8 cellular contexts compared by ENCODE assay signal in the genomic region with DNA sequence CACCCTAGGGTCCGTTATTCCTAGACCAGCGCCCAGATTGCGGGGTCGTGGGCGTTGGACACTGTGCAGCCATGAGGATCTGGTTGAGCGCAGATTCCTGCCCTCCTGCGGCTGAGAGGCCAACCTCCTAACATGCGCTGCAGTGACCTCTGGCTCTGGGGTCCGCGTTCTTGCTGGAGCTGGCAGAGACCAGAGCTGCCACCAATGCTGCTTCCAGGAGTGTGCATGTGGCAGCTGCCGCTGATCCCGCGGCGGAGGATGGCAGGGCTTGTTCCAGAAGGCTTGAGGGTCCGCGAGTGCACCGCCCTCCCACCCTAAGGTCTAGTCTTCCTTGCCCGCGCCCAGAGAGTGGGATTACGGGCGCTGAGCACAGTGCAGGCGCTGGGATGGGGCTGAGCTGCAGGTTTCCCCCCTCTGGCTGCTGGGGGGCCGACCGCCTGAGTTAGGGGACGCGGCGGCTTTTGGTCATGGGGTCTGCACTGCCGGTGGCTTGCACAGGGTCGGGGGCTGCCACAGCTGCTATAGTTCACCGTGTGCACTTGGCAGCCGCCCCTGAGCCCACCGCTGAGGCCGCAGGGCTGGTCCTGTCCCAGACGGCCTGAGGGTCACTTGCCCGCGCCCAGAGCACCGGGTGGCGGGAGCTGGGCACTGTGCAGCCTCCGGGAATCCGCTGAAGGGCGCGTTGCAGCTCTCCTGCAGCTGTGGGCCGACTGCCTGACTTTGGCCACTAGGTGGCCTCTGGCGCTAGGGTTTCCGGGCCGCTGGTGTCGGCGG.
DNase-seq lines count a peak whose midpoint lies in the region; ATAC-seq and TF ChIP-seq lines count a peak whose summit lies in the region.

No MANE protein-coding gene starts in this region.

- no peak overlapping the region for H3K4me3 Mint-ChIP-seq in activated CD4-positive, alpha-beta memory T cell treated with anti-CD3 and anti-CD28 coated beads, Interleukin-2, amount 10 ng/mL, durations not matched to agents 7 days and 5 days
- H3K4me3 Mint-ChIP-seq in memory B cell = peak overlapping the region; percentile 71

- no peaks in the 10 kb centered on the region for H3K36me3 Mint-ChIP-seq in activated CD4-positive, alpha-beta memory T cell treated with anti-CD3 and anti-CD28 coated beads, Interleukin-2, amount 10 ng/mL, durations not matched to agents 7 days and 5 days (ENCODE audit: low read depth)
- H3K36me3 Mint-ChIP-seq in memory B cell = no peaks in the 10 kb centered on the region

- peak; percentile 91 for ATAC-seq in GM18867 (IDR thresholded peaks at IDR 0.05; ENCODE audit: unreplicated experiment)
- ATAC-seq in HG03097 (IDR thresholded peaks at IDR 0.05; ENCODE audit: low FRiP score, unreplicated experiment) = peak; percentile 95
- ATAC-seq in memory B cell (ENCODE audit: low read depth) = peak; percentile 70

- CTCF ChIA-PET in activated CD4-positive, alpha-beta memory T cell treated with anti-CD3 and anti-CD28 coated beads, Interleukin-2, amount 10 ng/mL, durations not matched to agents 7 days and 5 days (lab: Charles Lee) = interaction anchor here (0.7 to 4.2 kb wide), 12 partner anchors 9 to 520 kb away, joined by 3 to 55 read pairs (median 4); no protein-coding TSS in a partner anchor

- DNase-seq in AG10803 (ENCODE audit: low read depth) (peak; percentile 57), NCI-H345 treated with DMSO at 0.1 percent for 48 hours (lab: John Stamatoyannopoulos, UW; ENCODE audit: unreplicated experiment) (peak; percentile 64), memory B cell (ENCODE audit: low spot score in 2 of 2) (peak; percentile 63 to 66)
- DNase-seq in activated CD4-positive, alpha-beta memory T cell treated with anti-CD3 and anti-CD28 coated beads, Interleukin-2, amount 10 ng/mL, durations not matched to agents 7 days and 5 days = peak; percentile 74
- DNase-seq in effector CD8-positive, alpha-beta T cell (lab: John Stamatoyannopoulos, UW) = peak; percentile 30
- peak; percentile 52 to 60 for DNase-seq in stimulated activated CD8-positive, alpha-beta memory T cell treated with anti-CD3 and anti-CD28 coated beads, Interleukin-15, amount 100 ng/mL, for 48 hours (ENCODE audit: low read depth in 2 of 2)

- TF ChIP-seq CTCF in AG10803 (conservative IDR thresholded peaks at IDR 0.05; ENCODE audit: low read length) = peak; percentile 75

- H3K4me3 ChIP-seq in AG10803 (ENCODE audit: low read length) = peak overlapping the region; percentile 32

- H3K27ac Mint-ChIP-seq in activated CD4-positive, alpha-beta memory T cell treated with anti-CD3 and anti-CD28 coated beads, Interleukin-2, amount 10 ng/mL, durations not matched to agents 7 days and 5 days = no peak overlapping the region
- H3K27ac Mint-ChIP-seq in memory B cell = no peak overlapping the region

- peaks cover 4% of the 10 kb centered on the region for H3K4me1 Mint-ChIP-seq in activated CD4-positive, alpha-beta memory T cell treated with anti-CD3 and anti-CD28 coated beads, Interleukin-2, amount 10 ng/mL, durations not matched to agents 7 days and 5 days
- H3K4me1 Mint-ChIP-seq in memory B cell = no peaks in the 10 kb centered on the region

- POLR2A ChIA-PET in activated CD4-positive, alpha-beta memory T cell treated with anti-CD3 and anti-CD28 coated beads, Interleukin-2, amount 10 ng/mL, durations not matched to agents 7 days and 5 days (lab: Charles Lee) = interaction anchor here (1.4 kb wide), 1 partner anchor 9 kb away, joined by 4 read pairs; no protein-coding TSS in a partner anchor

- H3K9me3 Mint-ChIP-seq in activated CD4-positive, alpha-beta memory T cell treated with anti-CD3 and anti-CD28 coated beads, Interleukin-2, amount 10 ng/mL, durations not matched to agents 7 days and 5 days = no peaks in the 10 kb centered on the region
- H3K9me3 Mint-ChIP-seq in memory B cell = no peaks in the 10 kb centered on the region

- peaks cover 33% of the 10 kb centered on the region for H3K27me3 Mint-ChIP-seq in activated CD4-positive, alpha-beta memory T cell treated with anti-CD3 and anti-CD28 coated beads, Interleukin-2, amount 10 ng/mL, durations not matched to agents 7 days and 5 days
- H3K27me3 Mint-ChIP-seq in memory B cell = peaks cover 6% of the 10 kb centered on the region

Comparison
In these comparisons a context has a peak if more than half of its experiments do, and no peak if none do; other contexts are left out.
1. Peak in every context shown above with its lines: DNase-seq, ATAC-seq and H3K4me3 ChIP-seq.